12 cellular contexts compared by ENCODE assay signal in genomic region chr11:27934830-27935145, GRCh38.
DNase-seq lines count a peak whose midpoint lies in the region; TF ChIP-seq lines count a peak whose summit lies in the region.
"Had no signal": no experiment of that assay in that cellular context is flagged by ENCODE, and none has a peak within 500 bp of the region (broad histone marks: within the 10 kb centered on the region; RNA-seq: fewer than 3 reads in every experiment).

No MANE protein-coding gene starts in this region.

- H3K4me3 ChIP-seq in mesodermal cell (ENCODE audit: extremely low read depth, insufficient read depth, low read length, poor library complexity, severe bottlenecking): no peak overlapping the region
- H3K4me3 ChIP-seq: HAP-1, mucosa of descending colon had no signal

- peaks cover 18% of the 10 kb centered on the region for H3K4me1 ChIP-seq in mesodermal cell (ENCODE audit: control insufficient read depth, insufficient read depth, low read length, poor library complexity, severe bottlenecking)
- H3K4me1 ChIP-seq: HAP-1 had no signal

- no peaks in the 10 kb centered on the region for H3K9me3 Mint-ChIP-seq in activated naive CD4-positive, alpha-beta T cell treated with anti-CD3 and anti-CD28 coated beads for 36 hours
- H3K9me3 Mint-ChIP-seq: CD4-positive, alpha-beta T cell had no signal

- peak overlapping the region; percentile 98 for H3K27ac ChIP-seq in mesodermal cell (ENCODE audit: low read depth, low read length, severe bottlenecking)

- no peak for TF ChIP-seq RAD21 in Ishikawa (IDR thresholded peaks at IDR 0.05; ENCODE audit: low read depth)

- intact Hi-C loops in activated naive CD4-positive, alpha-beta T cell treated with anti-CD3 and anti-CD28 coated beads for 36 hours (cut with micrococcal nuclease): no loop called here

- no peaks in the 10 kb centered on the region for H3K4me1 Mint-ChIP-seq in activated naive CD4-positive, alpha-beta T cell treated with anti-CD3 and anti-CD28 coated beads for 36 hours (ENCODE audit: low read depth)

- H3K36me3 Mint-ChIP-seq in activated naive CD4-positive, alpha-beta T cell treated with anti-CD3 and anti-CD28 coated beads for 36 hours (ENCODE audit: low read depth): no peaks in the 10 kb centered on the region

- H3K36me3 ChIP-seq in mesodermal cell (ENCODE audit: control insufficient read depth, insufficient read depth, low read length): no peaks in the 10 kb centered on the region
- H3K36me3 ChIP-seq: HAP-1 had no signal

- H3K9me3 ChIP-seq in mesodermal cell (ENCODE audit: control insufficient read depth, low read length): peaks cover 6% of the 10 kb centered on the region
- H3K9me3 ChIP-seq: HAP-1, mucosa of descending colon had no signal

- CTCF ChIA-PET in activated naive CD4-positive, alpha-beta T cell treated with anti-CD3 and anti-CD28 coated beads for 36 hours (lab: Charles Lee): no interaction called here

- TF ChIP-seq EP300 in Ishikawa (IDR thresholded peaks at IDR 0.05; ENCODE audit: borderline replicate concordance): no peak

- H3K27me3 Mint-ChIP-seq in activated naive CD4-positive, alpha-beta T cell treated with anti-CD3 and anti-CD28 coated beads for 36 hours (ENCODE audit: low read depth): peaks cover 2% of the 10 kb centered on the region
- H3K27me3 Mint-ChIP-seq: CD4-positive, alpha-beta T cell had no signal

- no peak for TF ChIP-seq CTCF in AG09319 (IDR thresholded peaks at IDR 0.05; ENCODE audit: low read depth, low read length)

- no peak overlapping the region for H3K4me3 Mint-ChIP-seq in activated naive CD4-positive, alpha-beta T cell treated with anti-CD3 and anti-CD28 coated beads for 36 hours
- H3K4me3 Mint-ChIP-seq: CD4-positive, alpha-beta T cell had no signal

- DNase-seq in AG09319 (ENCODE audit: extremely low read depth, low read depth) (peak; percentile 42), cerebellar cortex (ENCODE audit: low spot score) (peak; percentile 72), DMS79 (lab: John Stamatoyannopoulos, UW) (no peak), putamen (ENCODE audit: low spot score) (no peak)
- no peak for DNase-seq in stimulated activated CD4-positive, alpha-beta T cell treated with anti-CD3 and anti-CD28 coated beads, Interleukin-2, amount 100 ng/mL, for 24 hours
- DNase-seq in activated naive CD4-positive, alpha-beta T cell treated with anti-CD3 and anti-CD28 coated beads for 36 hours: no peak
- DNase-seq: CD4-positive, alpha-beta T cell; mucosa of descending colon; T-helper 9 cell had no signal

- 48 to 70% methylated on average over 4 to 6 of the region's 7 CpGs for WGBS in mesodermal cell (ENCODE audit: insufficient coverage in 2 of 2), 2 experiments

- H3K27ac Mint-ChIP-seq in activated naive CD4-positive, alpha-beta T cell treated with anti-CD3 and anti-CD28 coated beads for 36 hours: no peak overlapping the region
- H3K27ac Mint-ChIP-seq: CD4-positive, alpha-beta T cell had no signal

TF ChIP-seq in Ishikawa, 13 proteins besides CTCF, POLR2A, EP300 and RAD21:
- TF ChIP-seq TEAD4 (IDR thresholded peaks at IDR 0.05): peak; percentile 41; the same call in 1 of the 2 replicates
- no peak for TF ChIP-seq TAF1 (IDR thresholded peaks at IDR 0.05; ENCODE audit: low read depth)
- TF ChIP-seq EGR1 (IDR thresholded peaks at IDR 0.05): no peak
- TF ChIP-seq YY1 (IDR thresholded peaks at IDR 0.05; ENCODE audit: low read depth): no peak
TF ChIP-seq in Ishikawa: peak in this region for 1.

Comparison
In these comparisons a context has a peak if more than half of its experiments do, and no peak if none do; other contexts are left out.
1. DNase-seq: peak in AG09319 (single experiment) and cerebellar cortex (single experiment); none in stimulated activated CD4-positive, alpha-beta T cell treated with anti-CD3 and anti-CD28 coated beads, Interleukin-2, amount 100 ng/mL, for 24 hours (0 of 2), DMS79 (single experiment), putamen (single experiment) and activated naive CD4-positive, alpha-beta T cell treated with anti-CD3 and anti-CD28 coated beads for 36 hours (single experiment).